In the genomic region with DNA sequence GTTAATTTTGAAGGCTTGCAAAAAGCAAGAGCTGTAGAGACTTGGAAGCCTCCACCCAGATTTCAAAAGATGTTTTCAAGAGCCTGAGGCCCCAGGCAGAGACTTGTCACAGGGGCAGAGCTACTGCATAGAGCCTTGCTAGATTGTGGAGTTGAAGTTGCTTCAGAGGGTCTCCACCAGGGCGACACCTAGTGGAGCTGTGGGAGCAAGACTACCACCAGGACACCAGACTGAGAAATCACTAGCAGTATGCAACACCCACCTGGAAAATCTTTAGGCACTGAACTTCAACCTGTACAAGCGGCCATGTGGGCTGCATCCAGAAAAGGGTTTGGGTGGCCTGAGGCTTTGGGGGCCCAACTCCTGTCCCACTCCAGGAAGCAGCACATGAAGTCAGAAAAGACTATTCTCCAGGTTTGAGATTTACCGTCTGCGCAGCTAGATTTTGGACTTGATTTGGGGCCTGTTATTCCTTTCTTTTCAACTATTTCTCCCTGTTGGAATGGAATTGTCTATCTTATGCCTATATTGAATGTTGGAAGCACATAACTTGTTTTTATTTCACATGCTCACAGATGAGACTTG, we compare ENCODE assay signal across 8 cellular contexts.
DNase-seq lines count a peak whose midpoint lies in the region; ATAC-seq lines count a peak whose summit lies in the region.

No MANE protein-coding gene starts in this region.

- intact Hi-C loops in Right ventricle myocardium superior (cut with DNase I) = no loop called here

- DNase-seq in AG08396 (ENCODE audit: low spot score) (peak; percentile 21), NCI-H526 (lab: John Stamatoyannopoulos, UW) (peak; percentile 21 to 66), Right ventricle myocardium superior (peak; percentile 38), smooth muscle cell of the brain vasculature (ENCODE audit: low read depth, low spot score) (peak; percentile 20), 8988T (no peak)
- DNase-seq in activated T-cell treated with anti-CD3 and anti-CD28 coated beads, Interleukin-2, amount 50 U/mL, for 1 hour = peak; percentile 24

- peak; percentile 86 for ATAC-seq in GM18520 (IDR thresholded peaks at IDR 0.05; ENCODE audit: unreplicated experiment)
- peak; percentile 50 for ATAC-seq in HG03060 (IDR thresholded peaks at IDR 0.05; ENCODE audit: low read depth, unreplicated experiment)
- no peak for ATAC-seq in Right ventricle myocardium superior (ENCODE audit: poor library complexity)
